8 cellular contexts compared by ENCODE assay signal in the genomic region with DNA sequence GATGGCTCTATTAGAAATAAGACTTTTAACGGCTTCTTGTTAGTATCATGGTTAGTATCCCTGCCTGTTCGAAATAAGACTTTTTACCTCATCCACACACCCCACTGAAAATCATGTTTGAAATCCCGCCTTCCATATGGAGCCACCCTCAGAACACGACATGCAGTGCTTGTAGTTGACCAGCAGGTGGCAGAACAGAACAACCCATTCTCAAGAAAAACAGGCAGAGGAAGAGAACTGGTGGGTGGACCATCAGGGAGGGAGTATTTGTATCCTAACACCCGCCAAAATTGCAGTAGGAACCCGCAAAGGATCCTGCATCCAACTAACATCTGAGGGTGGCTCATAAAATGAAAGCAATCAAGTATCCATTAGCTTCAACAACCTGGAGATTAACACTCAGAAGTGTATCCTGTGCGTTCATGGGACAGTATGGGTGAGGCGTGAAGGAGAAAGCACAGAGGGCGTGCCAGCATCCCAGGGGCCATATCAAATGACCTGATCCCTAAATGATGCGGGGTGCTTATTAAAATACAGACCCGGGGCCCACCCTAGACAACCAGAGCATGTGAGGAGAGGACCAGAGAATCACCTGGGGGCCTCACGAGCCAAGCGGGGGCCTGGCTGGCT.
DNase-seq lines count a peak whose midpoint lies in the region; ATAC-seq and TF ChIP-seq lines count a peak whose summit lies in the region.

No MANE protein-coding gene starts in this region.

- H3K27ac ChIP-seq in colonic mucosa (no peak overlapping the region), left lung (no peak overlapping the region)

- peak; percentile 74 for ATAC-seq in left lung
- no peak for ATAC-seq in GM18519 (IDR thresholded peaks at IDR 0.05; ENCODE audit: low FRiP score, unreplicated experiment)

- H3K27me3 ChIP-seq in colonic mucosa (no peaks in the 10 kb centered on the region), left lung (no peaks in the 10 kb centered on the region)

- H3K4me1 ChIP-seq in colonic mucosa (peaks cover 5% of the 10 kb centered on the region), left lung (peaks cover 0 to 23% of the 10 kb centered on the region in 2 donors)

- H3K9me3 ChIP-seq in colonic mucosa = no peaks in the 10 kb centered on the region
- H3K9me3 ChIP-seq in left lung = no peaks in the 10 kb centered on the region

- CTCF ChIA-PET in HEK293T (lab: Yijun Ruan, JAX) = interaction anchor here (0.7 to 1.3 kb wide), 5 partner anchors 16 to 180 kb away, joined by 3 to 4 read pairs (median 4); no protein-coding TSS in a partner anchor

- DNase-seq in D341Med (ENCODE audit: low spot score) = peak; percentile 75
- DNase-seq in HEK293T (ENCODE audit: extremely low spot score) = peak; percentile 82
- peak; percentile 73 for DNase-seq in NCI-H345 (lab: John Stamatoyannopoulos, UW)
- peak; percentile 19 for DNase-seq in activated CD4-positive, alpha-beta T cell treated with anti-CD3 and anti-CD28 coated beads for 1 hour
- peak; percentile 70 for DNase-seq in colonic mucosa
- DNase-seq in left lung = no peak
- peak; percentile 14 to 52 (median 46) for DNase-seq in stimulated activated CD4-positive, alpha-beta T cell treated with anti-CD3 and anti-CD28 coated beads, TNF-alpha, amount 100 ng/mL, for 24 hours (ENCODE audit: low read depth in 3 of 3)

- POLR2A ChIA-PET in HEK293T (lab: Yijun Ruan, JAX) = no interaction called here

- H3K4me3 ChIP-seq in colonic mucosa (no peak overlapping the region), left lung (no peak overlapping the region)

- no peak overlapping the region for H3K9ac ChIP-seq in colonic mucosa (ENCODE audit: low read depth in 2 of 2, low read length in 2 of 2)

- no peaks in the 10 kb centered on the region for H3K36me3 ChIP-seq in colonic mucosa
- no peaks in the 10 kb centered on the region for H3K36me3 ChIP-seq in left lung

- intact Hi-C loops in colonic mucosa (cut with DNase I) (loop anchor here (5.0 kb wide), 1 partner anchor 72 kb away; no protein-coding TSS in a partner anchor), left lung (cut with DNase I) (no loop called here)

- TF ChIP-seq CTCF in colonic mucosa (IDR thresholded peaks at IDR 0.05) (peak; percentile 93), left lung (IDR thresholded peaks at IDR 0.05) (peak; percentile 91 to 93)

TF ChIP-seq in HEK293T, 16 proteins besides CTCF, POLR2A, EP300 and RAD21:
- TF ChIP-seq, protein P1, sequence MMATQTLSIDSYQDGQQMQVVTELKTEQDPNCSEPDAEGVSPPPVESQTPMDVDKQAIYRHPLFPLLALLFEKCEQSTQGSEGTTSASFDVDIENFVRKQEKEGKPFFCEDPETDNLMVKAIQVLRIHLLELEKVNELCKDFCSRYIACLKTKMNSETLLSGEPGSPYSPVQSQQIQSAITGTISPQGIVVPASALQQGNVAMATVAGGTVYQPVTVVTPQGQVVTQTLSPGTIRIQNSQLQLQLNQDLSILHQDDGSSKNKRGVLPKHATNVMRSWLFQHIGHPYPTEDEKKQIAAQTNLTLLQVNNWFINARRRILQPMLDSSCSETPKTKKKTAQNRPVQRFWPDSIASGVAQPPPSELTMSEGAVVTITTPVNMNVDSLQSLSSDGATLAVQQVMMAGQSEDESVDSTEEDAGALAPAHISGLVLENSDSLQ (IDR thresholded peaks at IDR 0.05) = no peak
- no peak for TF ChIP-seq BHLHE40 (IDR thresholded peaks at IDR 0.05; ENCODE audit: borderline replicate concordance)
- no peak for TF ChIP-seq SP1 (IDR thresholded peaks at IDR 0.05)
- TF ChIP-seq LEF1 (IDR thresholded peaks at IDR 0.05; ENCODE audit: borderline replicate concordance) = no peak
- TF ChIP-seq FOXA1 (IDR thresholded peaks at IDR 0.05) = no peak
- TF ChIP-seq HDGF (IDR thresholded peaks at IDR 0.05; ENCODE audit: borderline replicate concordance) = no peak

Comparison
In these comparisons a context has a peak if more than half of its experiments do, and no peak if none do; other contexts are left out.
1. DNase-seq: peak in D341Med (single experiment), HEK293T (single experiment), NCI-H345 (single experiment), activated CD4-positive, alpha-beta T cell treated with anti-CD3 and anti-CD28 coated beads for 1 hour (single experiment), colonic mucosa (single experiment) and stimulated activated CD4-positive, alpha-beta T cell treated with anti-CD3 and anti-CD28 coated beads, TNF-alpha, amount 100 ng/mL, for 24 hours (3 of 3); none in left lung (0 of 2).